ENCODE assay signal across 26 cellular contexts in the genomic region with DNA sequence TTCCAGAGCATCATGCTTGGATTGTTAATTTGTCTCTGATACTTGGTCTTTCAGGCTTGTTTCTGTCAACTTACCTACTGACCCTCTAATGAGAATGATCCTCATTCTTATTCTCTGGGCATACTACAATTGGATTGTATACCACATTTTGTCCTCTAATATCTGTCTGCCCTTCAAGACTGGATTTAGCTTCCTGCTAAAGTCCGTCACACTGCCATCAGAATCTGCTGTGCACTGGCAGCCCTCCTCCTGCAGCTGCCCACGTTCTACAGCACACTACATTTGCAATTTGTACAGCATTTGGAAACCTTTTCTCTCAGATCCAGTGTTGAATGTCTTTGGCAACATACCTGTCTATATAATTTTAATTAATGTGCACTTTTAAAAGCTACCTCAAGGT.
DNase-seq lines count a peak whose midpoint lies in the region; FAIRE-seq and TF ChIP-seq lines count a peak whose summit lies in the region.
"Had no signal": no experiment of that assay in that cellular context is flagged by ENCODE, and none has a peak within 500 bp of the region (broad histone marks: within the 10 kb centered on the region; RNA-seq: fewer than 3 reads in every experiment).

No MANE protein-coding gene starts in this region.

- peak; percentile 36 for FAIRE-seq in GM12892 (lab: Jason Lieb, UNC)
- FAIRE-seq: A549, D721Med had no signal

- no peak for TF ChIP-seq POLR2A in GM12892 (IDR thresholded peaks at IDR 0.05; ENCODE audit: low read depth, low read length)

- DNase-seq in NCI-H82 (lab: John Stamatoyannopoulos, UW) = peak; percentile 15
- no peak for DNase-seq in NCI-H82 treated with DMSO at 0.1 percent for 48 hours (lab: John Stamatoyannopoulos, UW; ENCODE audit: unreplicated experiment)
- DNase-seq in GM12892 (ENCODE audit: insufficient read length) = no peak
- DNase-seq in T-helper 2 cell = no peak
- DNase-seq: 8988T; ACHN; AML-193; BE2C; C1 segment of cervical spinal cord; Caco-2; Calu3; CD4-positive, alpha-beta memory T cell; CD4-positive, alpha-beta T cell; CD4-positive, CD25-positive, alpha-beta regulatory T cell; CD8-positive, alpha-beta memory T cell; CD8-positive, alpha-beta T cell; COR-L47; DMS 273 treated with DMSO at 0.1 percent for 48 hours; DMS153; DMS53; DMS79; DMS79 treated with DMSO at 0.1 percent for 48 hours; DND-41; EL had no signal
